In the genomic region with DNA sequence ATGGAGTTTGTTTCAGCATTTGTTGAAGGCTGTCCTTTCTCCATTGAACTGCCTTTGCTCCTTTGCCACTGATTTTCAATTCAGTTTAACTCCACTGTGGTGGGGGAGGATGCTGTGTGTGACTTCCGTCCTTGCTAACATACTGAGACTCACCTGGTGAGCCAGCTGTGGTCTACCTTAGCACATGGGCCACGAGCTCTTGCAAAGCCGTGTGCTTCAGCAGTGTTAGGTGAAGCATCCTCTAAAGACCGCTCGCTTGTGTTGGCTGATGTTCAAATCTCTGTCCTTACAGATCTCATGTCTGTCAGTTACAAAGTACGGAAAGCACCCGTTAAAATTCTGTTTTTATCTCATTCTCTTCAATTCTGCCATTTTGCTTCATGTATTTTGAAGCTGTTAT, we compare ENCODE assay signal across 15 cellular contexts. TPM values are rescaled to one million over a fixed set of nuclear protein-coding genes. Genes with fewer than 3 reads are reported as not detected.
A peak's percentile ranks its signal among the peaks of the same experiment; 100 is the strongest.
DNase-seq lines count a peak whose midpoint lies in the region; ATAC-seq, FAIRE-seq and TF ChIP-seq lines count a peak whose summit lies in the region.
"Had no signal": no experiment of that assay in that cellular context is flagged by ENCODE, and none has a peak within 500 bp of the region (broad histone marks: within the 10 kb centered on the region; RNA-seq: fewer than 3 reads in every experiment).

No MANE protein-coding gene starts in this region.

- H2BK15ac ChIP-seq in IMR-90 (ENCODE audit: low read depth, low read length) (no peak overlapping the region), H1 (ENCODE audit: low read length) (no peak overlapping the region)

- no peaks in the 10 kb centered on the region for H3K9me3 Mint-ChIP-seq in neural crest cell
- H3K9me3 Mint-ChIP-seq in naive thymus-derived CD8-positive, alpha-beta T cell: no peaks in the 10 kb centered on the region
- H3K9me3 Mint-ChIP-seq: activated naive CD4-positive, alpha-beta T cell treated with anti-CD3 and anti-CD28 coated beads, Interleukin-2, amount 50 U/mL, for 24 hours had no signal

- FAIRE-seq in H1 (lab: Jason Lieb, UNC): no peak

- H4K5ac ChIP-seq in IMR-90 (ENCODE audit: low read depth, low read length) (no peak overlapping the region), H1 (ENCODE audit: insufficient read length, low read depth, low read length) (peak overlapping the region; percentile 30)

- H3K9ac ChIP-seq in IMR-90 (ENCODE audit: low read depth, low read length): no peak overlapping the region
- no peak overlapping the region for H3K9ac ChIP-seq in H1 (replicated peaks in 1 of 4; ENCODE audit: extremely low read depth in 1 of 4, low read depth in 3 of 4, low read length in 3 of 4)

- no peak overlapping the region for H4K91ac ChIP-seq in IMR-90 (ENCODE audit: insufficient read depth, low read depth, low read length)
- no peak overlapping the region for H4K91ac ChIP-seq in H1 (replicated peaks; ENCODE audit: insufficient read length, low read length)

- no peak for TF ChIP-seq EP300 in H1 (IDR thresholded peaks at IDR 0.05; ENCODE audit: borderline replicate concordance in 1 of 2, low read depth in 2 of 2, low read length in 2 of 2)

- CTCF ChIA-PET in IMR-90 (lab: Yijun Ruan, JAX): no interaction called here
- CTCF ChIA-PET in H1 (lab: Charles Lee; ENCODE audit: partially characterized antibody): interaction anchor here (1.1 kb wide), 1 partner anchor 55 kb away, joined by 3 read pairs; no protein-coding TSS in a partner anchor

- POLR2A ChIA-PET in IMR-90 (lab: Charles Lee; ENCODE audit: unreplicated experiment) (no interaction called here), H1 (lab: Charles Lee; ENCODE audit: partially characterized antibody) (no interaction called here)
- POLR2A ChIA-PET in naive thymus-derived CD8-positive, alpha-beta T cell (lab: Charles Lee): interaction anchor here (0.7 kb wide), 1 partner anchor 40 kb away, joined by 3 read pairs; no protein-coding TSS in a partner anchor

- H3K4me2 ChIP-seq in IMR-90 (ENCODE audit: low read depth, low read length): no peak overlapping the region
- no peak overlapping the region for H3K4me2 ChIP-seq in H1 (ENCODE audit: insufficient read depth in 1 of 2, low read depth in 2 of 2, low read length in 2 of 2)

- peaks cover 60% of the 10 kb centered on the region for H3K4me1 Mint-ChIP-seq in neural crest cell
- peaks cover 0 to 14% (median 7%) of the 10 kb centered on the region in 4 donors for H3K4me1 Mint-ChIP-seq in naive thymus-derived CD8-positive, alpha-beta T cell
- H3K4me1 Mint-ChIP-seq: activated naive CD4-positive, alpha-beta T cell treated with anti-CD3 and anti-CD28 coated beads, Interleukin-2, amount 50 U/mL, for 24 hours had no signal

- no peaks in the 10 kb centered on the region for H4K20me1 ChIP-seq in IMR-90 (ENCODE audit: insufficient read depth, low read length)
- H4K20me1 ChIP-seq in H1 (replicated peaks in 1 of 2; ENCODE audit: control insufficient read depth in 1 of 2, insufficient read depth in 2 of 2, low read length in 2 of 2): peaks cover 2 to 13% of the 10 kb centered on the region in 2 experiments

- H3K4me3 Mint-ChIP-seq in neural crest cell: peak overlapping the region; percentile 58
- H3K4me3 Mint-ChIP-seq in naive thymus-derived CD8-positive, alpha-beta T cell: peak overlapping the region in 1 of 10 donors; percentile 7
- H3K4me3 Mint-ChIP-seq: activated naive CD4-positive, alpha-beta T cell treated with anti-CD3 and anti-CD28 coated beads, Interleukin-2, amount 50 U/mL, for 24 hours had no signal

- H3K18ac ChIP-seq in IMR-90 (ENCODE audit: low read depth, low read length): no peak overlapping the region
- H3K18ac ChIP-seq in H1 (ENCODE audit: extremely low read depth, low read length): no peak overlapping the region

- H3K79me2 ChIP-seq in H1 (ENCODE audit: control insufficient read depth in 1 of 2, insufficient read depth in 2 of 2, low read length in 2 of 2): no peaks in the 10 kb centered on the region

- peaks cover 25% of the 10 kb centered on the region for H3K9me1 ChIP-seq in IMR-90 (ENCODE audit: insufficient read depth, low read length)

- H3K4me3 ChIP-seq in IMR-90 (ENCODE audit: insufficient read depth, low read depth, low read length): no peak overlapping the region
- no peak overlapping the region for H3K4me3 ChIP-seq in H1 (ENCODE audit: extremely low read depth in 1 of 4, insufficient read depth in 2 of 4, low read depth in 3 of 4, low read length in 4 of 4)
- H3K4me3 ChIP-seq: ovary, upper lobe of right lung had no signal

- H2AFZ ChIP-seq in IMR-90 (replicated peaks; ENCODE audit: low read length, poor library complexity) (no peak overlapping the region), H1 (ENCODE audit: low read length) (no peak overlapping the region)

- dilution Hi-C loops in IMR-90 (cut with HindIII; ENCODE audit: low sequenced_read_pairs, unreplicated experiment): no loop called here

- BruUV-seq in IMR-90 (replicated peaks; lab: Mats Ljungman, UMichigan): no TSS peak

- H3K56ac ChIP-seq in IMR-90 (ENCODE audit: extremely low read depth, insufficient read depth, low read length) (no peak overlapping the region), H1 (replicated peaks; ENCODE audit: insufficient read length, low read depth, low read length) (no peak overlapping the region)

- no peak overlapping the region for H2AK9ac ChIP-seq in IMR-90 (replicated peaks; ENCODE audit: low read depth, low read length, poor library complexity)

- no peaks in the 10 kb centered on the region for H3K27me3 Mint-ChIP-seq in neural crest cell (ENCODE audit: low read depth)
- H3K27me3 Mint-ChIP-seq in naive thymus-derived CD8-positive, alpha-beta T cell: no peaks in the 10 kb centered on the region
- H3K27me3 Mint-ChIP-seq: activated naive CD4-positive, alpha-beta T cell treated with anti-CD3 and anti-CD28 coated beads, Interleukin-2, amount 50 U/mL, for 24 hours had no signal

- no peak overlapping the region for H3K4ac ChIP-seq in IMR-90 (ENCODE audit: low read depth, low read length)
- H3K4ac ChIP-seq in H1 (replicated peaks; ENCODE audit: insufficient read length, low read depth, low read length): peak overlapping the region; percentile 69

- peak overlapping the region; percentile 85 for H3K27ac Mint-ChIP-seq in neural crest cell (ENCODE audit: unreplicated experiment)
- H3K27ac Mint-ChIP-seq in naive thymus-derived CD8-positive, alpha-beta T cell: peak overlapping the region in 2 of 10 donors; percentile 53 to 63
- H3K27ac Mint-ChIP-seq: activated naive CD4-positive, alpha-beta T cell treated with anti-CD3 and anti-CD28 coated beads, Interleukin-2, amount 50 U/mL, for 24 hours had no signal

- H3K9me3 ChIP-seq in IMR-90 (ENCODE audit: control insufficient read depth, insufficient read depth, low read length) (no peaks in the 10 kb centered on the region), H1 (ENCODE audit: insufficient read depth in 2 of 2, low read depth in 1 of 2, low read length in 1 of 2) (no peaks in the 10 kb centered on the region)
- H3K9me3 ChIP-seq: ovary, upper lobe of right lung had no signal

- H2BK120ac ChIP-seq in IMR-90 (ENCODE audit: low read depth, low read length) (no peak overlapping the region), H1 (replicated peaks; ENCODE audit: low read depth, low read length) (no peak overlapping the region)

- H3K27me3 ChIP-seq in IMR-90 (ENCODE audit: control insufficient read depth, insufficient read depth, low read length) (no peaks in the 10 kb centered on the region), H1 (replicated peaks in 1 of 4; ENCODE audit: control insufficient read depth in 3 of 4, extremely low read depth in 1 of 4, insufficient read depth in 3 of 4, low read length in 3 of 4) (no peaks in the 10 kb centered on the region)
- H3K27me3 ChIP-seq: ovary, upper lobe of right lung had no signal

- no peak overlapping the region for H3K23ac ChIP-seq in IMR-90 (ENCODE audit: low read depth, low read length)
- H3K23ac ChIP-seq in H1 (ENCODE audit: insufficient read length): no peak overlapping the region

- 90% methylated on average over 4 of the region's 7 CpGs; no CpG with 5 or more reads in 1 of the 2 experiments for WGBS in IMR-90 (ENCODE audit: extremely low coverage in 2 of 2, insufficient read length in 1 of 2), 2 experiments
- WGBS in H1 (ENCODE audit: extremely low coverage in 1 of 2, insufficient coverage in 1 of 2, insufficient read length in 1 of 2, insufficient replicate concordance in 2 of 2, low coverage in 1 of 2, low lambda C conversion rate in 2 of 2, missing lambda C conversion rate in 1 of 2), 2 experiments: 88% methylated on average over 7 of the region's 7 CpGs; no CpG with 5 or more reads in 1 of the 2 experiments

- H3K27ac ChIP-seq in 22Rv1: peak overlapping the region; percentile 69
- H3K27ac ChIP-seq in IMR-90 (ENCODE audit: insufficient read depth, low read length): no peak overlapping the region
- no peak overlapping the region for H3K27ac ChIP-seq in H1 (ENCODE audit: low read depth, low read length)
- H3K27ac ChIP-seq: ovary, upper lobe of right lung had no signal

- H2BK20ac ChIP-seq in IMR-90 (ENCODE audit: low read depth, low read length) (no peak overlapping the region), H1 (ENCODE audit: low read length) (no peak overlapping the region)

- DNase-seq in IMR-90 (no peak), H1 (ENCODE audit: low read depth in 1 of 2, low spot score in 2 of 2) (no peak), neural crest cell (ENCODE audit: low read depth, low spot score) (no peak), SK-N-DZ (ENCODE audit: low spot score) (no peak), epidermal melanocyte (ENCODE audit: insufficient read length, low spot score) (no peak)
- DNase-seq in naive thymus-derived CD8-positive, alpha-beta T cell: no peak
- no peak for DNase-seq in activated naive CD4-positive, alpha-beta T cell treated with Interleukin-2 at 50 U/mL for 16 hours
- DNase-seq: AML-193, DMS79 treated with DMSO at 0.1 percent for 48 hours, MM.1S had no signal

- no peak overlapping the region for H2BK12ac ChIP-seq in H1 (ENCODE audit: low read depth, low read length)

- TF ChIP-seq CTCF in 22Rv1 (IDR thresholded peaks at IDR 0.05) (no peak), IMR-90 (conservative IDR thresholded peaks at IDR 0.05; ENCODE audit: low read depth, low read length) (no peak), H1 (IDR thresholded peaks at IDR 0.05; ENCODE audit: control extremely low read depth in 1 of 3, insufficient read depth in 1 of 3, low read depth in 1 of 3, low read length in 3 of 3) (no peak), neural crest cell (conservative IDR thresholded peaks at IDR 0.05) (no peak)

- H2AK5ac ChIP-seq in IMR-90 (ENCODE audit: low read depth, low read length) (peak overlapping the region; percentile 79; the same call in 1 of the 2 replicates), H1 (ENCODE audit: low read depth, low read length) (no peak overlapping the region)

- TF ChIP-seq POLR2A in IMR-90 (IDR thresholded peaks at IDR 0.05; ENCODE audit: low read depth, low read length) (no peak), H1 (IDR thresholded peaks at IDR 0.05; ENCODE audit: control extremely low read depth in 1 of 2, low read depth in 2 of 2, low read length in 2 of 2) (no peak)

- intact Hi-C loops in IMR-90 (cut with micrococcal nuclease): no loop called here

- in situ Hi-C loops in IMR-90 (cut with MboI; ENCODE audit: low sequenced_read_pairs): no loop called here

- peaks cover 10% of the 10 kb centered on the region; the same call in 1 of the 2 replicates for H3K36me3 ChIP-seq in IMR-90 (ENCODE audit: control insufficient read depth, insufficient read depth, low read length)
- peaks cover 0 to 5% (median 2%) of the 10 kb centered on the region in 4 experiments; a peak in 5 of 8 replicates for H3K36me3 ChIP-seq in H1 (ENCODE audit: control insufficient read depth in 2 of 4, insufficient read depth in 4 of 4, low read length in 3 of 4)
- H3K36me3 ChIP-seq: ovary had no signal

- H2BK5ac ChIP-seq in IMR-90 (ENCODE audit: low read depth, low read length, poor library complexity, severe bottlenecking) (no peak overlapping the region), H1 (ENCODE audit: low read depth, low read length) (0 out of 2 replicates have a peak overlapping the region, but pooled peaks have one; percentile 20)

- ATAC-seq in IMR-90 (ENCODE audit: low read depth): no peak
- no peak for ATAC-seq in naive thymus-derived CD8-positive, alpha-beta T cell

- TF ChIP-seq RAD21 in IMR-90 (IDR thresholded peaks at IDR 0.05; ENCODE audit: low read length) (no peak), H1 (IDR thresholded peaks at IDR 0.05 in 1 of 2, conservative IDR thresholded peaks at IDR 0.05 in 1 of 2; ENCODE audit: low read depth in 2 of 2, low read length in 2 of 2) (no peak)

- H3K36me3 Mint-ChIP-seq in neural crest cell (ENCODE audit: low read depth): peaks cover 15% of the 10 kb centered on the region
- H3K36me3 Mint-ChIP-seq in naive thymus-derived CD8-positive, alpha-beta T cell: peaks cover 0 to 4% (median 0%) of the 10 kb centered on the region in 3 donors
- H3K36me3 Mint-ChIP-seq: activated naive CD4-positive, alpha-beta T cell treated with anti-CD3 and anti-CD28 coated beads, Interleukin-2, amount 50 U/mL, for 24 hours had no signal

- H3K79me1 ChIP-seq in IMR-90 (ENCODE audit: low read depth in 1 of 2, low read length in 2 of 2) (peaks cover 0 to 8% of the 10 kb centered on the region in 2 experiments; a peak in 1 of 4 replicates), H1 (ENCODE audit: low read depth, low read length) (no peaks in the 10 kb centered on the region)

- H3K23me2 ChIP-seq in H1 (ENCODE audit: low read depth, low read length): peaks cover 8% of the 10 kb centered on the region

- H4K8ac ChIP-seq in IMR-90 (ENCODE audit: low read depth in 2 of 2, low read length in 2 of 2) (no peak overlapping the region), H1 (ENCODE audit: extremely low read depth, insufficient read depth, low read length) (no peak overlapping the region)

- H3K14ac ChIP-seq in IMR-90 (replicated peaks; ENCODE audit: low read depth, low read length): no peak overlapping the region
- H3K14ac ChIP-seq in H1 (ENCODE audit: insufficient read length): no peak overlapping the region

- peaks cover 30% of the 10 kb centered on the region for H3K4me1 ChIP-seq in IMR-90 (ENCODE audit: control insufficient read depth, insufficient read depth, low read length)
- H3K4me1 ChIP-seq in H1 (replicated peaks in 1 of 4; ENCODE audit: control insufficient read depth in 3 of 4, insufficient read depth in 4 of 4, low read length in 3 of 4): peaks cover 2 to 9% (median 3%) of the 10 kb centered on the region in 4 experiments; a peak in 5 of 7 replicates

RNA-seq across cellular contexts. Expression of a gene that starts 3.6 kb away (rescaled TPM):
- total RNA-seq in IMR-90 (2012; rRNA removed) (3.1 and 3.8 TPM in 2 replicates), neural crest cell (27.5 and 28.1 TPM in 2 replicates)
- polyA plus RNA-seq in IMR-90 (2012; rRNA removed) (17.2 and 23.4 TPM in 2 replicates), H1 (2011; rRNA removed) (24.9 and 44.8 TPM in 2 replicates)
- 28.0 and 38.2 TPM in 2 replicates for polyA plus RNA-seq in IMR-90 (2012; cell fraction: cytosol; rRNA removed)
- 19.7 and 57.2 TPM in 2 replicates for polyA plus RNA-seq in IMR-90 (2012; cell fraction: nucleus; rRNA removed; ENCODE audit: low replicate concordance)
- total RNA-seq in H1 (2021; fragmentation: NEBNext Ultra II Directional; extraction: Animal tissue kit (Norgen Biotek cat#: 25700)): 49.4 and 50.0 TPM in 2 replicates
- 16.4 TPM for polyA plus RNA-seq in H1 (2011; cell fraction: cytosol; rRNA removed)
- 43.3 TPM for polyA plus RNA-seq in H1 (2011; cell fraction: nucleus; rRNA removed)
- polyA plus RNA-seq in H1 (2012, experiment 1 of 2): 38.0 to 56.9 TPM (median 53.3 TPM) in 4 replicates
- polyA plus RNA-seq in H1 (2012, experiment 2 of 2): 50.4 TPM
- 48.1 TPM for polyA plus RNA-seq in H1 (2013, experiment 1 of 2)
- polyA plus RNA-seq in H1 (2013, experiment 2 of 2): 48.0 TPM
- 6.2 and 7.1 TPM in 2 replicates for polyA minus RNA-seq in H1 (2011; rRNA and poly(A)+ RNA removed)
- polyA minus RNA-seq in H1 (2011; cell fraction: cytosol; rRNA and poly(A)+ RNA removed): 30.3 TPM
- 21.2 TPM for polyA minus RNA-seq in H1 (2011; cell fraction: nucleus; rRNA and poly(A)+ RNA removed)
- 14.4 and 19.7 TPM in 2 replicates for polyA plus RNA-seq in SK-N-DZ (2014; cell fraction: cytosol; rRNA removed)
- polyA plus RNA-seq in SK-N-DZ (2014; cell fraction: nucleus; rRNA removed): 10.0 and 21.0 TPM in 2 replicates
- total RNA-seq in naive thymus-derived CD8-positive, alpha-beta T cell: 10 to 100 TPM; 11.2 TPM
- polyA plus RNA-seq in naive thymus-derived CD8-positive, alpha-beta T cell: 10 to 100 TPM; 13.0 to 20.5 (median 13.6) TPM

RNA-seq across cellular contexts. Expression of a gene that starts 32.4 kb away (rescaled TPM):
- total RNA-seq in IMR-90 (2012; rRNA removed) (not detected in 2 replicates), neural crest cell (1.4 and 1.8 TPM in 2 replicates)
- polyA plus RNA-seq in IMR-90 (2012; rRNA removed) (0.19 and 0.55 TPM in 2 replicates), H1 (2011; rRNA removed) (4.9 and 7.3 TPM in 2 replicates)
- 0.16 and 0.28 TPM in 2 replicates for polyA plus RNA-seq in IMR-90 (2012; cell fraction: cytosol; rRNA removed)
- polyA plus RNA-seq in IMR-90 (2012; cell fraction: nucleus; rRNA removed; ENCODE audit: low replicate concordance): 2.0 and 4.9 TPM in 2 replicates
- 3.3 and 6.0 TPM in 2 replicates for total RNA-seq in H1 (2021; fragmentation: NEBNext Ultra II Directional; extraction: Animal tissue kit (Norgen Biotek cat#: 25700))
- 5.2 TPM for polyA plus RNA-seq in H1 (2011; cell fraction: cytosol; rRNA removed)
- 21.4 TPM for polyA plus RNA-seq in H1 (2011; cell fraction: nucleus; rRNA removed)
- polyA plus RNA-seq in H1 (2012, experiment 1 of 2): 5.9 to 9.8 TPM (median 7.8 TPM) in 4 replicates
- 2.3 TPM for polyA plus RNA-seq in H1 (2012, experiment 2 of 2)
- 3.9 TPM for polyA plus RNA-seq in H1 (2013, experiment 1 of 2)
- 4.0 TPM for polyA plus RNA-seq in H1 (2013, experiment 2 of 2)
- 3.0 and 4.7 TPM in 2 replicates for polyA minus RNA-seq in H1 (2011; rRNA and poly(A)+ RNA removed)
- 6.4 TPM for polyA minus RNA-seq in H1 (2011; cell fraction: cytosol; rRNA and poly(A)+ RNA removed)
- 6.1 TPM for polyA minus RNA-seq in H1 (2011; cell fraction: nucleus; rRNA and poly(A)+ RNA removed)
- polyA plus RNA-seq in SK-N-DZ (2014; cell fraction: cytosol; rRNA removed): 0.22 TPM in 1 of 2 replicates, not detected in the other
- 1.2 TPM in 2 replicates for polyA plus RNA-seq in SK-N-DZ (2014; cell fraction: nucleus; rRNA removed)
- 1 to 10 TPM; 2.1 to 2.2 TPM for total RNA-seq in naive thymus-derived CD8-positive, alpha-beta T cell
- not detected for polyA plus RNA-seq in naive thymus-derived CD8-positive, alpha-beta T cell
- total RNA-seq: lung microvascular endothelial cell had no signal

RNA-seq across cellular contexts. Expression of a gene that starts 40.8 kb away (rescaled TPM):
- total RNA-seq in IMR-90 (2012; rRNA removed) (35.3 and 43.4 TPM in 2 replicates), neural crest cell (218 and 225 TPM in 2 replicates)
- polyA plus RNA-seq in IMR-90 (2012; rRNA removed) (58.1 and 62.8 TPM in 2 replicates), H1 (2011; rRNA removed) (123 and 139 TPM in 2 replicates)
- polyA plus RNA-seq in IMR-90 (2012; cell fraction: cytosol; rRNA removed): 44.1 and 60.0 TPM in 2 replicates
- 141 and 276 TPM in 2 replicates for polyA plus RNA-seq in IMR-90 (2012; cell fraction: nucleus; rRNA removed; ENCODE audit: low replicate concordance)
- 96.1 and 102 TPM in 2 replicates for total RNA-seq in H1 (2021; fragmentation: NEBNext Ultra II Directional; extraction: Animal tissue kit (Norgen Biotek cat#: 25700))
- polyA plus RNA-seq in H1 (2011; cell fraction: cytosol; rRNA removed): 103 TPM
- 268 TPM for polyA plus RNA-seq in H1 (2011; cell fraction: nucleus; rRNA removed)
- 69.5 to 87.3 TPM (median 75.9 TPM) in 4 replicates for polyA plus RNA-seq in H1 (2012, experiment 1 of 2)
- polyA plus RNA-seq in H1 (2012, experiment 2 of 2): 71.3 TPM
- polyA plus RNA-seq in H1 (2013, experiment 1 of 2): 69.2 TPM
- polyA plus RNA-seq in H1 (2013, experiment 2 of 2): 66.2 TPM
- polyA minus RNA-seq in H1 (2011; rRNA and poly(A)+ RNA removed): 177 and 193 TPM in 2 replicates
- polyA minus RNA-seq in H1 (2011; cell fraction: cytosol; rRNA and poly(A)+ RNA removed): 56.7 TPM
- polyA minus RNA-seq in H1 (2011; cell fraction: nucleus; rRNA and poly(A)+ RNA removed): 69.8 TPM
- polyA plus RNA-seq in SK-N-DZ (2014; cell fraction: cytosol; rRNA removed): 48.9 and 53.7 TPM in 2 replicates
- 209 and 252 TPM in 2 replicates for polyA plus RNA-seq in SK-N-DZ (2014; cell fraction: nucleus; rRNA removed)
- 10 to 100 TPM; 43.6 to 47.6 TPM for total RNA-seq in naive thymus-derived CD8-positive, alpha-beta T cell
- polyA plus RNA-seq in naive thymus-derived CD8-positive, alpha-beta T cell: 10 to 100 TPM; 12.3 to 14.6 (median 14.3) TPM
